ENCODE assay signal across 8 cellular contexts in genomic region chr5:7745882-7746735, GRCh38.
DNase-seq lines count a peak whose midpoint lies in the region; ATAC-seq, FAIRE-seq and TF ChIP-seq lines count a peak whose summit lies in the region.

No MANE protein-coding gene starts in this region.

- H3K27me3 ChIP-seq in liver (ENCODE audit: control insufficient read depth in 4 of 4, insufficient read depth in 4 of 4, low read length in 3 of 4) = no peaks in the 10 kb centered on the region

- WGBS in liver = 40% methylated on average over 14 of the region's 14 CpGs

- TF ChIP-seq CTCF in liver (IDR thresholded peaks at IDR 0.05; ENCODE audit: low read depth, low read length, missing input control) = peak; percentile 83

- H3K36me3 ChIP-seq in liver (ENCODE audit: control insufficient read depth in 4 of 4, insufficient read depth in 3 of 4, low read depth in 1 of 4, low read length in 3 of 4) = no peaks in the 10 kb centered on the region

- H3K9ac ChIP-seq in liver (ENCODE audit: low read depth in 1 of 2, low read length in 2 of 2) = no peak overlapping the region

- no peak for TF ChIP-seq POLR2A in GM12891 (IDR thresholded peaks at IDR 0.05; ENCODE audit: low read depth, low read length)

- no peaks in the 10 kb centered on the region for H3K4me1 ChIP-seq in liver (ENCODE audit: control insufficient read depth in 4 of 4, insufficient read depth in 4 of 4, low read length in 3 of 4)

- FAIRE-seq in GM12891 (lab: Jason Lieb, UNC) = no peak

- no peak overlapping the region for H3K4me3 ChIP-seq in liver (ENCODE audit: low read depth in 1 of 3, low read length in 3 of 3)

- peak; percentile 75 to 83 for TF ChIP-seq RAD21 in liver (IDR thresholded peaks at IDR 0.05)

- no peaks in the 10 kb centered on the region for H3K9me3 ChIP-seq in liver (ENCODE audit: control insufficient read depth in 4 of 4, low read length in 3 of 4)

- DNase-seq in AG08395 (ENCODE audit: low spot score) = peak; percentile 63
- peak; percentile 10 for DNase-seq in GM12891 (ENCODE audit: insufficient read length, low spot score)
- DNase-seq in NCI-H1694 (lab: John Stamatoyannopoulos, UW) = peak; percentile 75
- DNase-seq in T follicular helper cell (ENCODE audit: low read depth) = peak; percentile 19
- peak; percentile 69 for DNase-seq in dedifferentiated amniotic fluid mesenchymal stem cell (ENCODE audit: extremely low spot score)
- peak; percentile 25 to 37 for DNase-seq in stimulated activated CD8-positive, alpha-beta memory T cell treated with anti-CD3 and anti-CD28 coated beads, Interleukin-2, amount 100 ng/mL, for 48 hours (ENCODE audit: low read depth in 2 of 2)

- ATAC-seq in GM18870 (IDR thresholded peaks at IDR 0.05; ENCODE audit: unreplicated experiment) = no peak

- no peak overlapping the region for H3K27ac ChIP-seq in liver (ENCODE audit: low read depth in 1 of 2, low read length in 2 of 2)

TF ChIP-seq in GM12891, 5 proteins besides CTCF, POLR2A, EP300 and RAD21:
- TF ChIP-seq POLR2AphosphoS5 (IDR thresholded peaks at IDR 0.05; ENCODE audit: low read depth, low read length) (no peak), SPI1 (IDR thresholded peaks at IDR 0.05; ENCODE audit: low read depth, low read length) (no peak), PAX5 (IDR thresholded peaks at IDR 0.05; ENCODE audit: insufficient read depth, low read length, severe bottlenecking) (no peak), TAF1 (IDR thresholded peaks at IDR 0.05; ENCODE audit: low read depth, low read length) (no peak), POU2F2 (IDR thresholded peaks at IDR 0.05; ENCODE audit: low read depth, low read length) (no peak)

TF ChIP-seq in liver, 16 proteins besides CTCF, POLR2A, EP300 and RAD21:
- TF ChIP-seq TAF1 (conservative IDR thresholded peaks at IDR 0.05) = no peak
- TF ChIP-seq SP1 (IDR thresholded peaks at IDR 0.05) = no peak
- no peak for TF ChIP-seq YY1 (IDR thresholded peaks at IDR 0.05)
- TF ChIP-seq GABPA (IDR thresholded peaks at IDR 0.05 in 1 of 2, conservative IDR thresholded peaks at IDR 0.05 in 1 of 2) = no peak

Comparison
In these comparisons a context has a peak if more than half of its experiments do, and no peak if none do; other contexts are left out.
1. DNase-seq: peak in every context shown above with its lines; median percentile 75 in NCI-H1694; 69 in dedifferentiated amniotic fluid mesenchymal stem cell; 63 in AG08395; 31 in stimulated activated CD8-positive, alpha-beta memory T cell treated with anti-CD3 and anti-CD28 coated beads, Interleukin-2, amount 100 ng/mL, for 48 hours; 19 in T follicular helper cell; 10 in GM12891.